Comparison of ENCODE assay signal across 10 cellular contexts in genomic region chr1:33300673-33301072, GRCh38. TPM values are rescaled to one million over a fixed set of nuclear protein-coding genes. Genes with fewer than 3 reads are reported as not detected.
DNase-seq lines count a peak whose midpoint lies in the region; ATAC-seq and TF ChIP-seq lines count a peak whose summit lies in the region.
"Had no signal": no experiment of that assay in that cellular context is flagged by ENCODE, and none has a peak within 500 bp of the region (broad histone marks: within the 10 kb centered on the region; RNA-seq: fewer than 3 reads in every experiment).

No MANE protein-coding gene starts in this region.

- no peaks in the 10 kb centered on the region for H3K9me2 ChIP-seq in hepatocyte (replicated peaks; ENCODE audit: insufficient read depth)

- no peak overlapping the region for H3K4me3 ChIP-seq in hepatocyte
- no peak overlapping the region for H3K4me3 ChIP-seq in stomach smooth muscle (ENCODE audit: low read length in 2 of 2)

- no peak for TF ChIP-seq CTCF in hepatocyte (IDR thresholded peaks at IDR 0.05; ENCODE audit: poor library complexity)

- no peaks in the 10 kb centered on the region for H4K20me1 ChIP-seq in hepatocyte (ENCODE audit: insufficient read depth, poor library complexity, severe bottlenecking)

- DNase-seq in H4 (ENCODE audit: low spot score) (peak; percentile 67), astrocyte of the hippocampus (ENCODE audit: low read depth, low spot score) (peak; percentile 86), hepatocyte (ENCODE audit: low spot score) (peak; percentile 70)
- DNase-seq in activated T-cell treated with anti-CD3 and anti-CD28 coated beads, Interleukin-2, amount 50 U/mL, for 48 hours, result no peak
- DNase-seq: stimulated activated CD4-positive, alpha-beta T cell treated with anti-CD3 and anti-CD28 coated beads, Interleukin-15, amount 100 ng/mL, for 24 hours had no signal

- H3K36me3 ChIP-seq in hepatocyte (replicated peaks; ENCODE audit: insufficient read depth, low read depth) (no peaks in the 10 kb centered on the region), stomach smooth muscle (ENCODE audit: control insufficient read depth in 2 of 2, insufficient read depth in 2 of 2, low read length in 2 of 2) (peaks cover 0 to 8% of the 10 kb centered on the region in 2 donors)

- H3K9ac ChIP-seq in stomach smooth muscle (ENCODE audit: low read length in 2 of 2), result no peak overlapping the region

- 95% methylated on average over 5 of the region's 5 CpGs for WGBS in hepatocyte (ENCODE audit: low lambda C conversion rate, missing lambda C conversion rate)

- H3K9me3 ChIP-seq in hepatocyte (ENCODE audit: low read depth) (no peaks in the 10 kb centered on the region), stomach smooth muscle (ENCODE audit: control insufficient read depth in 2 of 2, low read length in 2 of 2) (no peaks in the 10 kb centered on the region)

- H2AFZ ChIP-seq in hepatocyte, result no peak overlapping the region

- peak overlapping the region; percentile 80 for H3K27ac ChIP-seq in hepatocyte
- H3K27ac ChIP-seq in stomach smooth muscle (ENCODE audit: low read length), result peak overlapping the region; percentile 64

- peaks cover 16% of the 10 kb centered on the region for H3K4me1 ChIP-seq in hepatocyte (ENCODE audit: insufficient read depth)
- peaks cover 24% of the 10 kb centered on the region for H3K4me1 ChIP-seq in stomach smooth muscle (ENCODE audit: control insufficient read depth, insufficient read depth, low read length)

- ATAC-seq in GM18870 (IDR thresholded peaks at IDR 0.05; ENCODE audit: unreplicated experiment) (no peak), HG03108 (IDR thresholded peaks at IDR 0.05; ENCODE audit: unreplicated experiment) (no peak)
- ATAC-seq: stimulated activated memory B cell treated with anti-CD40 and anti-IgM and Interleukin-4, amounts not matched to agents 10 μg/mL and 1 μg/mL and 100 μg/mL, for 72 hours had no signal

- H3K79me2 ChIP-seq in hepatocyte, result peaks cover 3% of the 10 kb centered on the region

- H3K27me3 ChIP-seq in hepatocyte, result no peaks in the 10 kb centered on the region
- no peaks in the 10 kb centered on the region for H3K27me3 ChIP-seq in stomach smooth muscle (ENCODE audit: control insufficient read depth in 1 of 2, insufficient read depth in 2 of 2, low read length in 2 of 2)

- peak overlapping the region; percentile 68 for H3K4me2 ChIP-seq in hepatocyte

RNA-seq across cellular contexts. Expression of gene A3GALT2, which starts 20.2 kb away (rescaled TPM):
- total RNA-seq in H4 (2014; rRNA removed; shearing (Covaris generic)), result not detected in 2 replicates
- not detected in 2 replicates for total RNA-seq in hepatocyte
- polyA plus RNA-seq in hepatocyte, result not detected in 2 replicates
- total RNA-seq: bronchial epithelial cell had no signal

RNA-seq across cellular contexts. Expression of gene ZNF362, which starts 44.4 kb away (rescaled TPM):
- total RNA-seq in H4 (2014; rRNA removed; shearing (Covaris generic)), result 3.6 and 5.0 TPM in 2 replicates
- total RNA-seq in hepatocyte, result 22.5 and 29.1 TPM in 2 replicates
- polyA plus RNA-seq in hepatocyte, result 54.3 and 55.0 TPM in 2 replicates

Comparison
In these comparisons a context has a peak if more than half of its experiments do, and no peak if none do; other contexts are left out.
1. DNase-seq: peak in H4 (single experiment), astrocyte of the hippocampus (single experiment) and hepatocyte (single experiment); none in activated T-cell treated with anti-CD3 and anti-CD28 coated beads, Interleukin-2, amount 50 U/mL, for 48 hours (0 of 2).